Comparison of ENCODE assay signal across 8 cellular contexts in genomic region chr3:9727041-9727595, GRCh38. TPM values are rescaled to one million over a fixed set of nuclear protein-coding genes. Genes with fewer than 3 reads are reported as not detected.
DNase-seq lines count a peak whose midpoint lies in the region; ATAC-seq and TF ChIP-seq lines count a peak whose summit lies in the region.

No MANE protein-coding gene starts in this region.

- no peaks in the 10 kb centered on the region for H3K27me3 ChIP-seq in lower lobe of right lung (ENCODE audit: low read depth)

- intact Hi-C loops in lower lobe of right lung (cut with DNase I) (no loop called here), posterior cingulate gyrus (cut with DNase I) (no loop called here)

- H3K4me3 ChIP-seq in lower lobe of right lung = no peak overlapping the region

- H3K27ac ChIP-seq in lower lobe of right lung = no peak overlapping the region

- H3K4me1 ChIP-seq in lower lobe of right lung = peaks cover 7% of the 10 kb centered on the region

- DNase-seq in NCI-H345 (lab: John Stamatoyannopoulos, UW) = peak; percentile 13
- no peak for DNase-seq in NCI-H345 treated with DMSO at 0.1 percent for 48 hours (lab: John Stamatoyannopoulos, UW; ENCODE audit: unreplicated experiment)
- DNase-seq in NCI-H82 (lab: John Stamatoyannopoulos, UW) = peak; percentile 78
- DNase-seq in activated T-helper 9 cell treated with anti-CD3 and anti-CD28 coated beads, Interleukin-2, amount 50 U/mL, for 16 hours (ENCODE audit: low read depth) = peak; percentile 39
- no peak for DNase-seq in lower lobe of right lung
- DNase-seq in posterior cingulate gyrus = no peak
- DNase-seq in A172 (ENCODE audit: low spot score) = no peak

- TF ChIP-seq CTCF in lower lobe of right lung (IDR thresholded peaks at IDR 0.05) = peak; percentile 21

- ATAC-seq in lower lobe of right lung = no peak
- ATAC-seq in GM19463 (IDR thresholded peaks at IDR 0.05; ENCODE audit: unreplicated experiment) = no peak

- no peaks in the 10 kb centered on the region for H3K9me3 ChIP-seq in lower lobe of right lung

- H3K36me3 ChIP-seq in lower lobe of right lung = no peaks in the 10 kb centered on the region

RNA-seq across cellular contexts. Expression of gene BRPF1, which starts 4.4 kb away (rescaled TPM):
- 22.3 TPM for total RNA-seq in lower lobe of right lung
- total RNA-seq in A172 (2014; rRNA removed; shearing (Covaris generic)) = 13.8 and 18.4 TPM in 2 replicates

RNA-seq across cellular contexts. Expression of gene OGG1, which starts 22.6 kb away (rescaled TPM):
- total RNA-seq in lower lobe of right lung = 21.5 TPM
- total RNA-seq in A172 (2014; rRNA removed; shearing (Covaris generic)) = 27.5 and 37.9 TPM in 2 replicates

RNA-seq across cellular contexts. Expression of gene CPNE9, which starts 23.5 kb away (rescaled TPM):
- total RNA-seq in lower lobe of right lung = 0.44 TPM
- total RNA-seq in A172 (2014; rRNA removed; shearing (Covaris generic)) = not detected in 2 replicates

RNA-seq across cellular contexts. Expression of gene CAMK1, which starts 42.6 kb away (rescaled TPM):
- 30.8 TPM for total RNA-seq in lower lobe of right lung
- 78.3 and 82.6 TPM in 2 replicates for total RNA-seq in A172 (2014; rRNA removed; shearing (Covaris generic))

Comparison
In these comparisons a context has a peak if more than half of its experiments do, and no peak if none do; other contexts are left out.
1. DNase-seq: peak in NCI-H345 (single experiment), NCI-H82 (single experiment) and activated T-helper 9 cell treated with anti-CD3 and anti-CD28 coated beads, Interleukin-2, amount 50 U/mL, for 16 hours (single experiment); none in NCI-H345 treated with DMSO at 0.1 percent for 48 hours (single experiment), lower lobe of right lung (single experiment), posterior cingulate gyrus (0 of 10) and A172 (single experiment).